13 cellular contexts compared by ENCODE assay signal in the genomic region with DNA sequence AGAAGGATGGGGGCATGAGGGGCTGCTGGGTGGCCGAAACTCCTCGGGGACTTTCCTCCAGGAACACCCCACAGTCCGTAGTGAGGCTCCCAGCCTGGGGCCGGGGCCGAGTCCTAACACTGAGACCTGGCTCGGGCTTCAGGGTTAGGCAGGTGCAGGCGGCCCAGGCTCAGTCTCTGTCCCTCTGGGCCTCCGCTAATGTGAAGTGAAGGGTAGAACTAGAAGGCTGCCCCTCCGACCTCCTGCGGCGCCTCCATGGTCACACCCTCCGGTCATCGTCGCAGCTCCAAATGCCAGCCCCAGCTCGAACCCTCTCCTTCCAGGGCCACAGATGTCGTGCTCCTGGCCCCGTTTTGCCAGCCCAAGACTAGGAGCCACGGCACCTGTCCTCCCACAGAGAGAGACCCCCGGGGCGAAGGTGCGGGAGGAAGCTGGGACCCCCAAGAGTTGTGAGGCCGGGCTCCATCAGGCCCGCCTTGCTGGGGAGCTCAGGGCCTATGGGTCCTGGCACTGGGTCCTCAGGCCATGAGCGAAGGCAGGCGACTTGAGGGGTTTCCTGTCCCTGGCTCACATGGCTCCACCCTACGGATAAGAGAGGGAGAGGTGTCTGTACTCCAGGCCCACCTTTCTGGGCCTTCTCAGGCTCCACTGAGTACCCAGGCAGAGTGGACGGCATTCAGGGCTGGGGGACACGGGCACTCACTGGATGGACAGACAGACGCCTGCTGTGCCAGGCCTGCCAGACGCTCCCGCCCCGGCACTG. TPM values are rescaled to one million over a fixed set of nuclear protein-coding genes. Genes with fewer than 3 reads are reported as not detected.
DNase-seq lines count a peak whose midpoint lies in the region; ATAC-seq and TF ChIP-seq lines count a peak whose summit lies in the region.
"Had no signal": no experiment of that assay in that cellular context is flagged by ENCODE, and none has a peak within 500 bp of the region (broad histone marks: within the 10 kb centered on the region; RNA-seq: fewer than 3 reads in every experiment).

No MANE protein-coding gene starts in this region.

- H3K27ac ChIP-seq in hepatocyte (no peak overlapping the region), rectal smooth muscle tissue (ENCODE audit: low read depth, low read length) (no peak overlapping the region)
- H3K27ac ChIP-seq: BLaER1 treated with 17β-estradiol and CSF1 and Interleukin-3, amounts not matched to agents 10 nM and 100 nM; PC-9 had no signal

- H3K4me2 ChIP-seq in hepatocyte: no peak overlapping the region
- H3K4me2 ChIP-seq: PC-9, SK-N-SH had no signal

- H3K4me1 ChIP-seq in hepatocyte (ENCODE audit: insufficient read depth) (peaks cover 4% of the 10 kb centered on the region), rectal smooth muscle tissue (ENCODE audit: control insufficient read depth, insufficient read depth, low read length) (no peaks in the 10 kb centered on the region)

- H3K9me3 Mint-ChIP-seq in stimulated activated effector memory CD8-positive, alpha-beta T cell treated with anti-CD3 and anti-CD28 coated beads, Interleukin-12 subunit alpha, Interleukin-12 subunit beta, amount 100 ng/mL, for 72 hours: no peaks in the 10 kb centered on the region

- H3K36me3 Mint-ChIP-seq in stimulated activated effector memory CD8-positive, alpha-beta T cell treated with anti-CD3 and anti-CD28 coated beads, Interleukin-12 subunit alpha, Interleukin-12 subunit beta, amount 100 ng/mL, for 72 hours: no peaks in the 10 kb centered on the region

- no peaks in the 10 kb centered on the region for H3K9me2 ChIP-seq in hepatocyte (replicated peaks; ENCODE audit: insufficient read depth)
- H3K9me2 ChIP-seq: SK-N-SH had no signal

- H4K20me1 ChIP-seq in hepatocyte (ENCODE audit: insufficient read depth, poor library complexity, severe bottlenecking): no peaks in the 10 kb centered on the region

- WGBS in hepatocyte (ENCODE audit: low lambda C conversion rate, missing lambda C conversion rate): 94% methylated on average over 28 of the region's 32 CpGs

- no peak overlapping the region for H2AFZ ChIP-seq in hepatocyte
- H2AFZ ChIP-seq: PC-9 had no signal

- no peak overlapping the region for H3K4me3 Mint-ChIP-seq in stimulated activated effector memory CD8-positive, alpha-beta T cell treated with anti-CD3 and anti-CD28 coated beads, Interleukin-12 subunit alpha, Interleukin-12 subunit beta, amount 100 ng/mL, for 72 hours

- H3K4me1 Mint-ChIP-seq in stimulated activated effector memory CD8-positive, alpha-beta T cell treated with anti-CD3 and anti-CD28 coated beads, Interleukin-12 subunit alpha, Interleukin-12 subunit beta, amount 100 ng/mL, for 72 hours: no peaks in the 10 kb centered on the region

- no peak for TF ChIP-seq CTCF in LNCaP clone FGC (IDR thresholded peaks at IDR 0.05; ENCODE audit: control insufficient read depth, extremely low read depth, insufficient read depth)
- TF ChIP-seq CTCF in hepatocyte (IDR thresholded peaks at IDR 0.05; ENCODE audit: poor library complexity): no peak

- H3K4me3 ChIP-seq in LNCaP clone FGC (ENCODE audit: low read depth, low read length) (peak overlapping the region; percentile 46), hepatocyte (no peak overlapping the region), rectal smooth muscle tissue (ENCODE audit: low read length) (peak overlapping the region; percentile 2)
- H3K4me3 ChIP-seq: BLaER1 treated with 17β-estradiol and CSF1 and Interleukin-3, amounts not matched to agents 10 nM and 100 nM; PC-9 had no signal

- H3K27me3 ChIP-seq in hepatocyte (no peaks in the 10 kb centered on the region), rectal smooth muscle tissue (ENCODE audit: control insufficient read depth, insufficient read depth, low read length) (no peaks in the 10 kb centered on the region)
- H3K27me3 ChIP-seq: BLaER1 treated with 17β-estradiol and CSF1 and Interleukin-3, amounts not matched to agents 10 nM and 100 nM had no signal

- H3K79me2 ChIP-seq in hepatocyte: no peaks in the 10 kb centered on the region

- H3K9me3 ChIP-seq in hepatocyte (ENCODE audit: low read depth): no peaks in the 10 kb centered on the region
- H3K9me3 ChIP-seq: BLaER1 treated with 17β-estradiol and CSF1 and Interleukin-3, amounts not matched to agents 10 nM and 100 nM; SK-N-SH had no signal

- no peak overlapping the region for H3K27ac Mint-ChIP-seq in stimulated activated effector memory CD8-positive, alpha-beta T cell treated with anti-CD3 and anti-CD28 coated beads, Interleukin-12 subunit alpha, Interleukin-12 subunit beta, amount 100 ng/mL, for 72 hours

- H3K36me3 ChIP-seq in hepatocyte (replicated peaks; ENCODE audit: insufficient read depth, low read depth) (no peaks in the 10 kb centered on the region), rectal smooth muscle tissue (ENCODE audit: control insufficient read depth, insufficient read depth, low read length) (no peaks in the 10 kb centered on the region)

- H3K9ac ChIP-seq in rectal smooth muscle tissue (ENCODE audit: low read length): no peak overlapping the region
- H3K9ac ChIP-seq: BLaER1 treated with 17β-estradiol and CSF1 and Interleukin-3, amounts not matched to agents 10 nM and 100 nM; SK-N-SH had no signal

- peak; percentile 21 for DNase-seq in D341Med (ENCODE audit: low spot score)
- no peak for DNase-seq in LNCaP clone FGC (ENCODE audit: low read depth)
- DNase-seq in hepatocyte (ENCODE audit: low spot score): peak; percentile 2
- DNase-seq in stimulated activated effector memory CD8-positive, alpha-beta T cell treated with anti-CD3 and anti-CD28 coated beads, Interleukin-12 subunit alpha, Interleukin-12 subunit beta, amount 100 ng/mL, for 72 hours (ENCODE audit: low spot score in 2 of 2): no peak
- DNase-seq: EL, HCEC 1CT, NCI-H2107 had no signal

- ATAC-seq in GM21619 (IDR thresholded peaks at IDR 0.05; ENCODE audit: unreplicated experiment) (no peak), HG02610 (IDR thresholded peaks at IDR 0.05; ENCODE audit: unreplicated experiment) (no peak)
- ATAC-seq in stimulated activated effector memory CD8-positive, alpha-beta T cell treated with anti-CD3 and anti-CD28 coated beads, Interleukin-12 subunit alpha, Interleukin-12 subunit beta, amount 100 ng/mL, for 72 hours: no peak

RNA-seq across cellular contexts. Expression of gene ANO7, which starts 0.8 kb away (rescaled TPM):
- 0.72 and 1.00 TPM in 2 replicates for total RNA-seq in hepatocyte
- 1.4 and 3.0 TPM in 2 replicates for polyA plus RNA-seq in hepatocyte

RNA-seq across cellular contexts. Expression of gene PPP1R7, which starts 39.0 kb away (rescaled TPM):
- 46.7 and 55.5 TPM in 2 replicates for total RNA-seq in hepatocyte
- 84.9 and 86.9 TPM in 2 replicates for polyA plus RNA-seq in hepatocyte

RNA-seq across cellular contexts. Expression of gene PASK, which starts 40.0 kb away (rescaled TPM):
- total RNA-seq in hepatocyte: 3.0 and 8.8 TPM in 2 replicates
- polyA plus RNA-seq in hepatocyte: 2.5 and 2.6 TPM in 2 replicates

Comparison
In these comparisons a context has a peak if more than half of its experiments do, and no peak if none do; other contexts are left out.
1. DNase-seq: peak in D341Med (single experiment) and hepatocyte (single experiment); none in LNCaP clone FGC (single experiment) and stimulated activated effector memory CD8-positive, alpha-beta T cell treated with anti-CD3 and anti-CD28 coated beads, Interleukin-12 subunit alpha, Interleukin-12 subunit beta, amount 100 ng/mL, for 72 hours (0 of 2).